Comparison of ENCODE assay signal across 1 cellular context in genomic region chr3:142586803-142587406, GRCh38.
TF ChIP-seq lines count a peak whose summit lies in the region.

No MANE protein-coding gene starts in this region.

TF ChIP-seq in GM23338, 12 proteins besides CTCF, POLR2A, EP300 and RAD21 (continued from another document):
- TF ChIP-seq ZNF462 (CRISPR knock-in tag; IDR thresholded peaks at IDR 0.05) (no peak), ETS1 (IDR thresholded peaks at IDR 0.05) (no peak)
